ENCODE assay signal across 8 cellular contexts in genomic region chr2:118881490-118882129, GRCh38. TPM values are rescaled to one million over a fixed set of nuclear protein-coding genes. Genes with fewer than 3 reads are reported as not detected.
A peak's percentile ranks its signal among the peaks of the same experiment; 100 is the strongest.
DNase-seq lines count a peak whose midpoint lies in the region; ATAC-seq and TF ChIP-seq lines count a peak whose summit lies in the region.

No MANE protein-coding gene starts in this region.

- no peak overlapping the region for H2BK120ac ChIP-seq in trophoblast cell (ENCODE audit: insufficient read depth, low read length, poor library complexity)

- WGBS in trophoblast cell (ENCODE audit: extremely low coverage, insufficient coverage, insufficient read length), result no CpG with 5 or more reads among the region's 10 CpGs

- no peak overlapping the region for H3K27ac ChIP-seq in DOHH2 (ENCODE audit: low read depth, low read length)
- no peak overlapping the region for H3K27ac ChIP-seq in Panc1 (ENCODE audit: low read length)
- H3K27ac ChIP-seq in trophoblast cell (ENCODE audit: low read depth, low read length), result no peak overlapping the region

- H4K91ac ChIP-seq in trophoblast cell (ENCODE audit: low read depth, low read length), result no peak overlapping the region

- H3K9me3 Mint-ChIP-seq in activated T-cell treated with anti-CD3 and anti-CD28 coated beads, Interleukin-2, amount 50 U/mL, for 72 hours, result no peaks in the 10 kb centered on the region

- H2AK5ac ChIP-seq in trophoblast cell (ENCODE audit: low read length), result no peak overlapping the region

- CTCF ChIA-PET in Panc1 (lab: Charles Lee), result interaction anchor here (0.5 to 1.3 kb wide), 5 partner anchors 27 to 393 kb away, joined by 3 to 8 read pairs (median 4); no protein-coding TSS in a partner anchor

- H3K79me2 ChIP-seq in DOHH2 (ENCODE audit: control insufficient read depth, low read length), result no peaks in the 10 kb centered on the region
- H3K79me2 ChIP-seq in trophoblast cell (ENCODE audit: control insufficient read depth, insufficient read depth, low read length, poor library complexity), result no peaks in the 10 kb centered on the region

- no peak overlapping the region for H3K4me3 Mint-ChIP-seq in activated T-cell treated with anti-CD3 and anti-CD28 coated beads, Interleukin-2, amount 50 U/mL, for 72 hours

- peaks cover 14% of the 10 kb centered on the region for H3K27me3 Mint-ChIP-seq in activated T-cell treated with anti-CD3 and anti-CD28 coated beads, Interleukin-2, amount 50 U/mL, for 72 hours (ENCODE audit: low read depth)

- H3K27me3 ChIP-seq in DOHH2 (ENCODE audit: control insufficient read depth, low read length), result peaks cover 4% of the 10 kb centered on the region; the same call in 1 of the 2 replicates
- peaks cover 17% of the 10 kb centered on the region for H3K27me3 ChIP-seq in Panc1 (ENCODE audit: control insufficient read depth, insufficient read depth, low read length)
- no peaks in the 10 kb centered on the region for H3K27me3 ChIP-seq in trophoblast cell (ENCODE audit: insufficient read depth, low read length)

- H4K8ac ChIP-seq in trophoblast cell (ENCODE audit: low read depth, low read length), result no peak overlapping the region

- no peaks in the 10 kb centered on the region for H3F3A ChIP-seq in DOHH2 (ENCODE audit: control insufficient read depth, insufficient read depth)

- no peak overlapping the region for H3K27ac Mint-ChIP-seq in activated T-cell treated with anti-CD3 and anti-CD28 coated beads, Interleukin-2, amount 50 U/mL, for 72 hours

- no peak overlapping the region for H4K12ac ChIP-seq in trophoblast cell (ENCODE audit: low read depth, low read length)

- no peak overlapping the region for H2BK12ac ChIP-seq in trophoblast cell (ENCODE audit: low read length)

- H3K4me3 ChIP-seq in DOHH2 (ENCODE audit: low read length) (no peak overlapping the region), Panc1 (ENCODE audit: low read depth in 2 of 2, low read length in 2 of 2) (no peak overlapping the region), foreskin fibroblast (ENCODE audit: low read depth in 1 of 2, low read length in 2 of 2) (no peak overlapping the region), trophoblast cell (ENCODE audit: low read depth, low read length) (no peak overlapping the region)
- H3K4me3 ChIP-seq in Jurkat, Clone E6-1 (ENCODE audit: low read length), result no peak overlapping the region

- no peaks in the 10 kb centered on the region for H3K36me3 Mint-ChIP-seq in activated T-cell treated with anti-CD3 and anti-CD28 coated beads, Interleukin-2, amount 50 U/mL, for 72 hours (ENCODE audit: insufficient read depth in 2 of 2)

- no peaks in the 10 kb centered on the region for H3K36me3 ChIP-seq in DOHH2 (ENCODE audit: control insufficient read depth, low read length)
- H3K36me3 ChIP-seq in Panc1 (ENCODE audit: control insufficient read depth, insufficient read depth, low read length), result no peaks in the 10 kb centered on the region
- H3K36me3 ChIP-seq in trophoblast cell (ENCODE audit: control insufficient read depth in 1 of 2, insufficient read depth in 2 of 2, low read length in 2 of 2), result no peaks in the 10 kb centered on the region

- BruUV-seq in Panc1 (replicated peaks; lab: Mats Ljungman, UMichigan), result no TSS peak

- H3K79me1 ChIP-seq in trophoblast cell (ENCODE audit: low read length), result no peaks in the 10 kb centered on the region

- ATAC-seq in GM21619 (IDR thresholded peaks at IDR 0.05; ENCODE audit: unreplicated experiment), result peak; percentile 84
- peak; percentile 94 for ATAC-seq in Panc1
- peak; percentile 80 to 88 for ATAC-seq in activated T-cell treated with anti-CD3 and anti-CD28 coated beads, Interleukin-2, amount 50 U/mL, for 72 hours (replicated peaks in 1 of 2)

- H3K4me2 ChIP-seq in DOHH2 (ENCODE audit: low read length) (no peak overlapping the region), trophoblast cell (ENCODE audit: low read length) (no peak overlapping the region)

- H3K9me2 ChIP-seq in DOHH2 (replicated peaks; ENCODE audit: control insufficient read depth, low read length), result no peaks in the 10 kb centered on the region

- H3K9me3 ChIP-seq in DOHH2 (ENCODE audit: control insufficient read depth, insufficient read depth, low read length), result no peaks in the 10 kb centered on the region
- no peaks in the 10 kb centered on the region for H3K9me3 ChIP-seq in Panc1 (ENCODE audit: control insufficient read depth, insufficient read depth, low read depth, low read length)
- no peaks in the 10 kb centered on the region for H3K9me3 ChIP-seq in trophoblast cell (ENCODE audit: insufficient read depth, low read depth, low read length)

- H3K14ac ChIP-seq in trophoblast cell (ENCODE audit: low read length), result no peak overlapping the region

- in situ Hi-C loops in Panc1 (cut with HindIII; ENCODE audit: low pct_unique_long_range_greater_than_20kb, low sequenced_read_pairs), result no loop called here

- H2BK5ac ChIP-seq in trophoblast cell (ENCODE audit: low read depth, low read length, poor library complexity), result no peak overlapping the region

- intact Hi-C loops in Panc1 (cut with micrococcal nuclease; ENCODE audit: unreplicated experiment), result loop anchor here (2.0 to 5.0 kb wide), 3 partner anchors 125 to 409 kb away; no protein-coding TSS in a partner anchor

- no peak overlapping the region for H3K23ac ChIP-seq in trophoblast cell (ENCODE audit: low read length)

- no peaks in the 10 kb centered on the region; the same call in 1 of the 2 replicates for H4K20me1 ChIP-seq in DOHH2 (ENCODE audit: control insufficient read depth, insufficient read depth, low read depth, low read length)

- H3K9ac ChIP-seq in trophoblast cell (ENCODE audit: low read length), result no peak overlapping the region

- no peak overlapping the region for H3K18ac ChIP-seq in trophoblast cell (ENCODE audit: low read length)

- H3K4me1 ChIP-seq in DOHH2 (ENCODE audit: control insufficient read depth, low read length) (peaks cover 12% of the 10 kb centered on the region), Panc1 (ENCODE audit: control insufficient read depth, insufficient read depth, low read length) (peaks cover 6% of the 10 kb centered on the region), trophoblast cell (ENCODE audit: control insufficient read depth in 1 of 2, insufficient read depth in 2 of 2, low read length in 2 of 2) (no peaks in the 10 kb centered on the region)

- H3K4me1 Mint-ChIP-seq in activated T-cell treated with anti-CD3 and anti-CD28 coated beads, Interleukin-2, amount 50 U/mL, for 72 hours (ENCODE audit: low read depth), result peaks cover 12% of the 10 kb centered on the region

- no peak overlapping the region for H2AFZ ChIP-seq in trophoblast cell (ENCODE audit: insufficient read depth, low read length, poor library complexity)

- POLR2A ChIA-PET in Panc1 (lab: Charles Lee), result interaction anchor here (0.6 kb wide), 1 partner anchor 1724 kb away, joined by 4 read pairs; no protein-coding TSS in a partner anchor

- no peak overlapping the region for H3K4ac ChIP-seq in trophoblast cell (ENCODE audit: low read depth, low read length)

- peak; percentile 44 for DNase-seq in Jurkat, Clone E6-1 (ENCODE audit: low read depth, low spot score)
- DNase-seq in Panc1 (ENCODE audit: low read depth, low spot score) (peak; percentile 28), foreskin fibroblast (peak; percentile 23 to 67), trophoblast cell (peak; percentile 77 to 88), 8988T (no peak)
- DNase-seq in activated T-cell treated with anti-CD3 and anti-CD28 coated beads, Interleukin-2, amount 50 U/mL, for 72 hours, result peak; percentile 62 to 69

- TF ChIP-seq CTCF in DOHH2 (IDR thresholded peaks at IDR 0.05; ENCODE audit: low read depth, low read length, poor library complexity, severe bottlenecking) (peak; percentile 80), Panc1 (IDR thresholded peaks at IDR 0.05) (peak; percentile 85), foreskin fibroblast (IDR thresholded peaks at IDR 0.05; ENCODE audit: low read depth, low read length) (peak; percentile 80)

RNA-seq across cellular contexts. Expression of gene EN1, which starts 34.2 kb away (rescaled TPM):
- polyA plus RNA-seq in Jurkat, Clone E6-1 (2012; ENCODE audit: insufficient read depth, insufficient read length), result not detected
- 0.26 TPM for total RNA-seq in Panc1 (2021; ENCODE audit: unreplicated experiment)
- 0.41 TPM for polyA plus RNA-seq in Panc1 (2012; ENCODE audit: insufficient read length)
- not detected for total RNA-seq in activated T-cell treated with anti-CD3 and anti-CD28 coated beads, Interleukin-2, amount 50 U/mL, for 72 hours
- polyA plus RNA-seq in trophoblast cell (2013), result 6.0 and 6.5 TPM in 2 replicates
